Comparison of ENCODE assay signal across 12 cellular contexts in the genomic region with DNA sequence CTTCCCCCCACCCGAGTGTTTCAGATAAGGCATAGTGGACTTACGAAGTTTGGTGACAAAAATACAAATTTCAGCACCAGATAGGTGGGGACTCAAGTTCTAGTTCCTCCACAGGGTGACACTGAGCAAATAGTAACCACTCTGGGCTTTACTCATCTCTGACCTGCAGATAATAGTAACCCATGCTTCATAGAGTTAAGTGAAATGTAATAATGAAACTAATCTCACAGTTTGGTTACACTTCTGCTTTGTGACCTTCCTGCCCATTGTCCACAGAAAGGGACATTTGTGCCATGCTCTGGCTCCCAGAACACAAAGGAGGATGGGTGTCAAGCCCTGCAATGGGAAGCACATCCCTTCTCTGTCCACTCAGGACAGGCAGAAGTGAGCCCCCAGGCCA.
DNase-seq lines count a peak whose midpoint lies in the region; ATAC-seq and TF ChIP-seq lines count a peak whose summit lies in the region.
"Had no signal": no experiment of that assay in that cellular context is flagged by ENCODE, and none has a peak within 500 bp of the region (broad histone marks: within the 10 kb centered on the region; RNA-seq: fewer than 3 reads in every experiment).

No MANE protein-coding gene starts in this region.

- DNase-seq in GM10266 (ENCODE audit: extremely low spot score) = peak; percentile 49
- DNase-seq in NCI-H2081 (lab: John Stamatoyannopoulos, UW) = no peak
- no peak for DNase-seq in GF-D8 (lab: John Stamatoyannopoulos, UW)
- DNase-seq in NCI-H510A (lab: John Stamatoyannopoulos, UW) = no peak
- no peak for DNase-seq in NCI-H1105 treated with DMSO at 0.1 percent for 48 hours (lab: John Stamatoyannopoulos, UW)
- DNase-seq: NCI-H1694 treated with DMSO at 0.1 percent for 48 hours, NCI-H82, pancreas, uterus had no signal

- TF ChIP-seq CTCF in GM10266 (IDR thresholded peaks at IDR 0.05; ENCODE audit: control insufficient read depth, insufficient read depth, low read depth, missing control alignments) = no peak

- peak; percentile 75 for ATAC-seq in GM19328 (IDR thresholded peaks at IDR 0.05; ENCODE audit: unreplicated experiment)
- peak; percentile 44 for ATAC-seq in HG02642 (IDR thresholded peaks at IDR 0.05; ENCODE audit: poor library complexity, unreplicated experiment)
- peak; percentile 90 for ATAC-seq in HG03469 (IDR thresholded peaks at IDR 0.05; ENCODE audit: unreplicated experiment)
- ATAC-seq: pancreas had no signal
